ENCODE assay signal across 1 cellular context in genomic region chr19:16197622-16198362, GRCh38.
TF ChIP-seq lines count a peak whose summit lies in the region.

TSS of gene AP1M1 (plus strand) at chr19:16197911. CDS start at chr19:16198027, 116 bp downstream.

TF ChIP-seq in GM12878, 131 proteins besides CTCF, POLR2A, EP300 and RAD21 (continued from another document):
- TF ChIP-seq, protein P1, sequence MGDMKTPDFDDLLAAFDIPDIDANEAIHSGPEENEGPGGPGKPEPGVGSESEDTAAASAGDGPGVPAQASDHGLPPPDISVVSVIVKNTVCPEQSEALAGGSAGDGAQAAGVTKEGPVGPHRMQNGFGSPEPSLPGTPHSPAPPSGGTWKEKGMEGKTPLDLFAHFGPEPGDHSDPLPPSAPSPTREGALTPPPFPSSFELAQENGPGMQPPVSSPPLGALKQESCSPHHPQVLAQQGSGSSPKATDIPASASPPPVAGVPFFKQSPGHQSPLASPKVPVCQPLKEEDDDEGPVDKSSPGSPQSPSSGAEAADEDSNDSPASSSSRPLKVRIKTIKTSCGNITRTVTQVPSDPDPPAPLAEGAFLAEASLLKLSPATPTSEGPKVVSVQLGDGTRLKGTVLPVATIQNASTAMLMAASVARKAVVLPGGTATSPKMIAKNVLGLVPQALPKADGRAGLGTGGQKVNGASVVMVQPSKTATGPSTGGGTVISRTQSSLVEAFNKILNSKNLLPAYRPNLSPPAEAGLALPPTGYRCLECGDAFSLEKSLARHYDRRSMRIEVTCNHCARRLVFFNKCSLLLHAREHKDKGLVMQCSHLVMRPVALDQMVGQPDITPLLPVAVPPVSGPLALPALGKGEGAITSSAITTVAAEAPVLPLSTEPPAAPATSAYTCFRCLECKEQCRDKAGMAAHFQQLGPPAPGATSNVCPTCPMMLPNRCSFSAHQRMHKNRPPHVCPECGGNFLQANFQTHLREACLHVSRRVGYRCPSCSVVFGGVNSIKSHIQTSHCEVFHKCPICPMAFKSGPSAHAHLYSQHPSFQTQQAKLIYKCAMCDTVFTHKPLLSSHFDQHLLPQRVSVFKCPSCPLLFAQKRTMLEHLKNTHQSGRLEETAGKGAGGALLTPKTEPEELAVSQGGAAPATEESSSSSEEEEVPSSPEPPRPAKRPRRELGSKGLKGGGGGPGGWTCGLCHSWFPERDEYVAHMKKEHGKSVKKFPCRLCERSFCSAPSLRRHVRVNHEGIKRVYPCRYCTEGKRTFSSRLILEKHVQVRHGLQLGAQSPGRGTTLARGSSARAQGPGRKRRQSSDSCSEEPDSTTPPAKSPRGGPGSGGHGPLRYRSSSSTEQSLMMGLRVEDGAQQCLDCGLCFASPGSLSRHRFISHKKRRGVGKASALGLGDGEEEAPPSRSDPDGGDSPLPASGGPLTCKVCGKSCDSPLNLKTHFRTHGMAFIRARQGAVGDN (IDR thresholded peaks at IDR 0.05): peak; percentile 30; the same call in 1 of the 2 replicates
- TF ChIP-seq PAX5 (IDR thresholded peaks at IDR 0.05; ENCODE audit: borderline replicate concordance, low read depth, low read length): 0 out of 2 replicates have a peak, but pooled peaks have one; percentile 8
- TF ChIP-seq DPF2 (IDR thresholded peaks at IDR 0.05): 0 out of 2 replicates have a peak, but pooled peaks have one; percentile 65
- TF ChIP-seq ASH2L (IDR thresholded peaks at IDR 0.05; ENCODE audit: borderline replicate concordance, low read depth): no peak
- TF ChIP-seq SUPT20H (IDR thresholded peaks at IDR 0.05; ENCODE audit: borderline replicate concordance, control insufficient read depth, low read depth, low read length): no peak
- no peak; the same call in 1 of the 2 replicates for TF ChIP-seq HDGF (IDR thresholded peaks at IDR 0.05)
- TF ChIP-seq, protein P2, sequence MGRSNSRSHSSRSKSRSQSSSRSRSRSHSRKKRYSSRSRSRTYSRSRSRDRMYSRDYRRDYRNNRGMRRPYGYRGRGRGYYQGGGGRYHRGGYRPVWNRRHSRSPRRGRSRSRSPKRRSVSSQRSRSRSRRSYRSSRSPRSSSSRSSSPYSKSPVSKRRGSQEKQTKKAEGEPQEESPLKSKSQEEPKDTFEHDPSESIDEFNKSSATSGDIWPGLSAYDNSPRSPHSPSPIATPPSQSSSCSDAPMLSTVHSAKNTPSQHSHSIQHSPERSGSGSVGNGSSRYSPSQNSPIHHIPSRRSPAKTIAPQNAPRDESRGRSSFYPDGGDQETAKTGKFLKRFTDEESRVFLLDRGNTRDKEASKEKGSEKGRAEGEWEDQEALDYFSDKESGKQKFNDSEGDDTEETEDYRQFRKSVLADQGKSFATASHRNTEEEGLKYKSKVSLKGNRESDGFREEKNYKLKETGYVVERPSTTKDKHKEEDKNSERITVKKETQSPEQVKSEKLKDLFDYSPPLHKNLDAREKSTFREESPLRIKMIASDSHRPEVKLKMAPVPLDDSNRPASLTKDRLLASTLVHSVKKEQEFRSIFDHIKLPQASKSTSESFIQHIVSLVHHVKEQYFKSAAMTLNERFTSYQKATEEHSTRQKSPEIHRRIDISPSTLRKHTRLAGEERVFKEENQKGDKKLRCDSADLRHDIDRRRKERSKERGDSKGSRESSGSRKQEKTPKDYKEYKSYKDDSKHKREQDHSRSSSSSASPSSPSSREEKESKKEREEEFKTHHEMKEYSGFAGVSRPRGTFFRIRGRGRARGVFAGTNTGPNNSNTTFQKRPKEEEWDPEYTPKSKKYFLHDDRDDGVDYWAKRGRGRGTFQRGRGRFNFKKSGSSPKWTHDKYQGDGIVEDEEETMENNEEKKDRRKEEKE (IDR thresholded peaks at IDR 0.05): no peak
- TF ChIP-seq IKZF1 (conservative IDR thresholded peaks at IDR 0.05): peak; percentile 98
- peak; percentile 99 for TF ChIP-seq MLLT1 (IDR thresholded peaks at IDR 0.05)
- no peak for TF ChIP-seq CBX5 (IDR thresholded peaks at IDR 0.05; ENCODE audit: low read depth)
- no peak for TF ChIP-seq WRNIP1 (IDR thresholded peaks at IDR 0.05; ENCODE audit: borderline replicate concordance, low read depth, low read length)
- TF ChIP-seq ETV6 (conservative IDR thresholded peaks at IDR 0.05 in 1 of 2, IDR thresholded peaks at IDR 0.05 in 1 of 2; ENCODE audit: borderline replicate concordance in 1 of 2, low read depth in 1 of 2): peak in 1 of 2 experiments; percentile 46; a peak in 1 of 4 replicates
- peak; percentile 31; the same call in 1 of the 2 replicates for TF ChIP-seq ESRRA (IDR thresholded peaks at IDR 0.05; ENCODE audit: low read length)
- no peak for TF ChIP-seq ZSCAN29 (IDR thresholded peaks at IDR 0.05)
- no peak for TF ChIP-seq IRF4 (IDR thresholded peaks at IDR 0.05; ENCODE audit: low read depth, low read length)
- TF ChIP-seq MEF2B (IDR thresholded peaks at IDR 0.05; ENCODE audit: partially characterized antibody, poor library complexity, severe bottlenecking): peak; percentile 33
- peak; percentile 95 for TF ChIP-seq ELK1 (IDR thresholded peaks at IDR 0.05; ENCODE audit: low read depth, low read length)
- TF ChIP-seq CBFB (IDR thresholded peaks at IDR 0.05; ENCODE audit: low read depth): 0 out of 2 replicates have a peak, but pooled peaks have one; percentile 18
- TF ChIP-seq CHD2 (IDR thresholded peaks at IDR 0.05; ENCODE audit: borderline replicate concordance, low read depth, low read length): 0 out of 2 replicates have a peak, but pooled peaks have one; percentile 17
- peak; percentile 53 for TF ChIP-seq MXI1 (IDR thresholded peaks at IDR 0.05; ENCODE audit: low read depth, low read length)
- TF ChIP-seq ZNF24 (IDR thresholded peaks at IDR 0.05): no peak
- TF ChIP-seq, protein P3, sequence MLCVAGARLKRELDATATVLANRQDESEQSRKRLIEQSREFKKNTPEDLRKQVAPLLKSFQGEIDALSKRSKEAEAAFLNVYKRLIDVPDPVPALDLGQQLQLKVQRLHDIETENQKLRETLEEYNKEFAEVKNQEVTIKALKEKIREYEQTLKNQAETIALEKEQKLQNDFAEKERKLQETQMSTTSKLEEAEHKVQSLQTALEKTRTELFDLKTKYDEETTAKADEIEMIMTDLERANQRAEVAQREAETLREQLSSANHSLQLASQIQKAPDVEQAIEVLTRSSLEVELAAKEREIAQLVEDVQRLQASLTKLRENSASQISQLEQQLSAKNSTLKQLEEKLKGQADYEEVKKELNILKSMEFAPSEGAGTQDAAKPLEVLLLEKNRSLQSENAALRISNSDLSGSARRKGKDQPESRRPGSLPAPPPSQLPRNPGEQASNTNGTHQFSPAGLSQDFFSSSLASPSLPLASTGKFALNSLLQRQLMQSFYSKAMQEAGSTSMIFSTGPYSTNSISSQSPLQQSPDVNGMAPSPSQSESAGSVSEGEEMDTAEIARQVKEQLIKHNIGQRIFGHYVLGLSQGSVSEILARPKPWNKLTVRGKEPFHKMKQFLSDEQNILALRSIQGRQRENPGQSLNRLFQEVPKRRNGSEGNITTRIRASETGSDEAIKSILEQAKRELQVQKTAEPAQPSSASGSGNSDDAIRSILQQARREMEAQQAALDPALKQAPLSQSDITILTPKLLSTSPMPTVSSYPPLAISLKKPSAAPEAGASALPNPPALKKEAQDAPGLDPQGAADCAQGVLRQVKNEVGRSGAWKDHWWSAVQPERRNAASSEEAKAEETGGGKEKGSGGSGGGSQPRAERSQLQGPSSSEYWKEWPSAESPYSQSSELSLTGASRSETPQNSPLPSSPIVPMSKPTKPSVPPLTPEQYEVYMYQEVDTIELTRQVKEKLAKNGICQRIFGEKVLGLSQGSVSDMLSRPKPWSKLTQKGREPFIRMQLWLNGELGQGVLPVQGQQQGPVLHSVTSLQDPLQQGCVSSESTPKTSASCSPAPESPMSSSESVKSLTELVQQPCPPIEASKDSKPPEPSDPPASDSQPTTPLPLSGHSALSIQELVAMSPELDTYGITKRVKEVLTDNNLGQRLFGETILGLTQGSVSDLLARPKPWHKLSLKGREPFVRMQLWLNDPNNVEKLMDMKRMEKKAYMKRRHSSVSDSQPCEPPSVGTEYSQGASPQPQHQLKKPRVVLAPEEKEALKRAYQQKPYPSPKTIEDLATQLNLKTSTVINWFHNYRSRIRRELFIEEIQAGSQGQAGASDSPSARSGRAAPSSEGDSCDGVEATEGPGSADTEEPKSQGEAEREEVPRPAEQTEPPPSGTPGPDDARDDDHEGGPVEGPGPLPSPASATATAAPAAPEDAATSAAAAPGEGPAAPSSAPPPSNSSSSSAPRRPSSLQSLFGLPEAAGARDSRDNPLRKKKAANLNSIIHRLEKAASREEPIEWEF (IDR thresholded peaks at IDR 0.05; ENCODE audit: insufficient replicate concordance, low read depth, low read length): no peak
- no peak for TF ChIP-seq TARDBP (IDR thresholded peaks at IDR 0.05; ENCODE audit: borderline replicate concordance)
- peak; percentile 24 for TF ChIP-seq SPI1 (IDR thresholded peaks at IDR 0.05; ENCODE audit: borderline replicate concordance, insufficient read depth, low read depth, low read length)
